ENCODE assay signal across 1 cellular context in genomic region chr22:45435544-45436139, GRCh38.
TF ChIP-seq lines count a peak whose summit lies in the region.

No MANE protein-coding gene starts in this region.

TF ChIP-seq in HCT116, 20 proteins besides CTCF, POLR2A, EP300 and RAD21 (continued from another document):
- no peak for TF ChIP-seq EZH2phosphoT487 (IDR thresholded peaks at IDR 0.05; ENCODE audit: borderline replicate concordance)
- no peak for TF ChIP-seq ZBTB33 (IDR thresholded peaks at IDR 0.05; ENCODE audit: extremely low read depth, insufficient replicate concordance, low read length)
- TF ChIP-seq CBX3 (IDR thresholded peaks at IDR 0.05; ENCODE audit: low read depth), result 0 out of 2 replicates have a peak, but pooled peaks have one; percentile 24
- no peak for TF ChIP-seq SRF (IDR thresholded peaks at IDR 0.05; ENCODE audit: low read depth)
- TF ChIP-seq POLR2AphosphoS5 (IDR thresholded peaks at IDR 0.05; ENCODE audit: low read depth, low read length), result 0 out of 2 replicates have a peak, but pooled peaks have one; percentile 30
- TF ChIP-seq SP1 (IDR thresholded peaks at IDR 0.05; ENCODE audit: low read depth), result no peak
- TF ChIP-seq EZH2 (IDR thresholded peaks at IDR 0.05), result no peak
- TF ChIP-seq MAX (IDR thresholded peaks at IDR 0.05), result peak; percentile 54
- no peak for TF ChIP-seq EGR1 (IDR thresholded peaks at IDR 0.05; ENCODE audit: low read depth)
- TF ChIP-seq JUND (IDR thresholded peaks at IDR 0.05), result no peak
- no peak for TF ChIP-seq ZNF274 (IDR thresholded peaks at IDR 0.05; ENCODE audit: low read depth, low read length)
- TF ChIP-seq CEBPB (IDR thresholded peaks at IDR 0.05; ENCODE audit: low read depth), result no peak
- peak; percentile 23; the same call in 1 of the 2 replicates for TF ChIP-seq ZFX (IDR thresholded peaks at IDR 0.05)
TF ChIP-seq in HCT116: peak in this region for 4.
